Comparison of ENCODE assay signal across 8 cellular contexts in genomic region chr9:137590469-137591383, GRCh38. TPM values are rescaled to one million over a fixed set of nuclear protein-coding genes. Genes with fewer than 3 reads are reported as not detected.
DNase-seq lines count a peak whose midpoint lies in the region; ATAC-seq and TF ChIP-seq lines count a peak whose summit lies in the region.

TSS of gene ZMYND19 (minus strand) at chr9:137590512. CDS start at chr9:137590263, 249 bp downstream.

- peak; percentile 54 for DNase-seq in AG09319 (ENCODE audit: extremely low read depth, low read depth)
- peak; percentile 39 to 85 for DNase-seq in NCI-H446 (lab: John Stamatoyannopoulos, UW)
- DNase-seq in activated CD4-positive, CD25-positive, alpha-beta regulatory T cell treated with anti-CD3 and anti-CD28 coated beads, Interleukin-2, amount 50 U/mL, for 72 hours: peak; percentile 95
- peak; percentile 98 for DNase-seq in cerebellum (ENCODE audit: low spot score)
- peak; percentile 91 for DNase-seq in kidney tubule cell (ENCODE audit: low spot score)
- peak; percentile 71 to 86 (median 84) for DNase-seq in stimulated activated CD4-positive, alpha-beta T cell treated with anti-CD3 and anti-CD28 coated beads, Interleukin-1b, Interleukin-23, amount 100 ng/mL, for 24 hours (ENCODE audit: low read depth in 4 of 4, low spot score in 1 of 4)

- no peak for TF ChIP-seq CTCF in AG09319 (IDR thresholded peaks at IDR 0.05; ENCODE audit: low read depth, low read length)

- peak; percentile 83 for ATAC-seq in GM19043 (IDR thresholded peaks at IDR 0.05; ENCODE audit: low read depth, unreplicated experiment)
- ATAC-seq in HG03342 (IDR thresholded peaks at IDR 0.05; ENCODE audit: unreplicated experiment): peak; percentile 89

RNA-seq across cellular contexts. Expression of gene ZMYND19, which starts in this region (rescaled TPM):
- total RNA-seq in cerebellum: 12.7 TPM

Comparison
In these comparisons a context has a peak if more than half of its experiments do, and no peak if none do; other contexts are left out.
1. Peak in every context shown above with its lines: DNase-seq and ATAC-seq.